In the genomic region with DNA sequence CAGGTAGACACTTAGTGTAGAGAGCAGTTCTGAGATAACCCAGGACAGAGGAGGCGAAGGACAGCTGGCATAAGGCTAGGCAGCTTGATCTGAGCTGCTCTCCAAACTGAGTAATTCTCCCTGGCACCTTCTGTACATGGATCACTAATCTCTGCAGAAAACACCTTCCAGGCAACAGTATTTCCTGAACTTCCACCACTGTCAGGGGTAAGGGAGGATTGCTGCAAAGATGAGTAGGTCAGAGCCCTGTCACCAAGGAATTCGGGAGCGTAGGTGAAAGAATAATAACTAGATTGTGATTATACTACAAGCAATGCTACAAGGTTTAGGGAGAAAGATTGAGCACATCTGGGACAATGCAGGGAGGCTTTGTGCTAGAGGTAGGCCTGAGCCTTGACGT, we compare ENCODE assay signal across 14 cellular contexts. TPM values are rescaled to one million over a fixed set of nuclear protein-coding genes. Genes with fewer than 3 reads are reported as not detected.
DNase-seq lines count a peak whose midpoint lies in the region; ATAC-seq, FAIRE-seq and TF ChIP-seq lines count a peak whose summit lies in the region.
"Had no signal": no experiment of that assay in that cellular context is flagged by ENCODE, and none has a peak within 500 bp of the region (broad histone marks: within the 10 kb centered on the region; RNA-seq: fewer than 3 reads in every experiment).

No MANE protein-coding gene starts in this region.

- ATAC-seq in GM12878 (no peak), thoracic aorta (ENCODE audit: insufficient number of reproducible peaks, low FRiP score, low read depth) (no peak), GM19324 (IDR thresholded peaks at IDR 0.05; ENCODE audit: low FRiP score, unreplicated experiment) (no peak), HG03571 (IDR thresholded peaks at IDR 0.05; ENCODE audit: unreplicated experiment) (no peak)
- ATAC-seq: foreskin keratinocyte, mucosa of descending colon had no signal

- no peak for TF ChIP-seq EP300 in GM12878 (IDR thresholded peaks at IDR 0.05; ENCODE audit: borderline replicate concordance in 1 of 2, control insufficient read depth in 1 of 2, low read depth in 2 of 2, low read length in 2 of 2)

- CTCF ChIA-PET in GM12878 (lab: Yijun Ruan, JAX), result interaction anchor here (0.7 to 1.1 kb wide), 5 partner anchors 19 to 97 kb away, joined by 3 read pairs; no protein-coding TSS in a partner anchor

- H2AFZ ChIP-seq in GM12878 (ENCODE audit: control insufficient read depth, low read depth, low read length), result no peak overlapping the region

- WGBS in GM12878 (ENCODE audit: insufficient coverage, insufficient replicate concordance, low lambda C conversion rate, missing lambda C conversion rate), result 96% methylated on average over 4 of the region's 4 CpGs

- H3K4me1 ChIP-seq in GM12878 (ENCODE audit: control insufficient read depth, insufficient read depth, low read length), result peaks cover 10% of the 10 kb centered on the region
- peaks cover 25 to 39% of the 10 kb centered on the region in 2 donors for H3K4me1 ChIP-seq in thoracic aorta (ENCODE audit: control insufficient read depth in 1 of 2, low read depth in 2 of 2)

- peaks cover 53% of the 10 kb centered on the region for H3K79me2 ChIP-seq in GM12878 (ENCODE audit: control insufficient read depth, insufficient read depth, low read length)

- TF ChIP-seq RAD21 in GM12878 (IDR thresholded peaks at IDR 0.05; ENCODE audit: insufficient read depth, low read depth, low read length), result no peak

- peak overlapping the region; percentile 97 for H3K4me3 ChIP-seq in HL-60 (replicated peaks; ENCODE audit: insufficient read depth, low read length)
- peak overlapping the region; percentile 90 for H3K4me3 ChIP-seq in GM12878
- peak overlapping the region; percentile 88 for H3K4me3 ChIP-seq in thoracic aorta
- H3K4me3 ChIP-seq: mucosa of descending colon had no signal

- H3K9ac ChIP-seq in GM12878 (ENCODE audit: control insufficient read depth, insufficient read depth, low read length), result peak overlapping the region; percentile 92; the same call in 1 of the 2 replicates

- intact Hi-C loops in GM12878 (cut with micrococcal nuclease; ENCODE audit: unreplicated experiment), result loop anchor here (5.0 kb wide), 1 partner anchor 206 kb away; a partner anchor contains a TSS

- FAIRE-seq in GM12878 (lab: Jason Lieb, UNC), result no peak

- H3K4me2 ChIP-seq in GM12878 (ENCODE audit: control insufficient read depth, insufficient read depth), result peak overlapping the region; percentile 85

- in situ Hi-C loops in GM12878 (cut with MboI), result no loop called here

- POLR2A ChIA-PET in GM12878 (lab: Charles Lee), result interaction anchor here (1.0 kb wide), 1 partner anchor 31 kb away, joined by 3 read pairs; a partner anchor contains a TSS

- BruUV-seq in GM12878 (replicated peaks; lab: Mats Ljungman, UMichigan), result TSS peak; percentile 65

- SMC1A ChIA-PET in GM12878 (lab: Charles Lee; ENCODE audit: uncharacterized antibody, unreplicated experiment), result interaction anchor here (1.1 to 1.2 kb wide), 2 partner anchors 13 to 97 kb away, joined by 3 to 7 read pairs; no protein-coding TSS in a partner anchor

- RAD21 ChIA-PET in GM12878 (lab: Charles Lee; ENCODE audit: unreplicated experiment), result interaction anchor here (1.1 kb wide), 1 partner anchor 97 kb away, joined by 3 read pairs; no protein-coding TSS in a partner anchor

- no peak for TF ChIP-seq POLR2A in GM12878 (IDR thresholded peaks at IDR 0.05; ENCODE audit: low read depth, low read length)

- 0 out of 4 replicates have a peak, but pooled peaks cover 0 to 2% of the 10 kb centered on the region in 2 experiments for H3K36me3 ChIP-seq in GM12878 (ENCODE audit: control insufficient read depth in 2 of 2, insufficient read depth in 2 of 2, low read length in 1 of 2)
- no peaks in the 10 kb centered on the region for H3K36me3 ChIP-seq in thoracic aorta

- no peak for DNase-seq in HL-60 (ENCODE audit: low read depth in 1 of 2, low spot score in 1 of 2)
- no peak for DNase-seq in GM12878 (ENCODE audit: low read depth, low spot score)
- DNase-seq in kidney tubule cell (ENCODE audit: low spot score), result peak; percentile 56
- no peak for DNase-seq in thoracic aorta (ENCODE audit: low spot score)
- no peak for DNase-seq in NCI-H524 treated with DMSO at 0.1 percent for 48 hours (lab: John Stamatoyannopoulos, UW)
- DNase-seq: amniotic stem cell; foreskin keratinocyte; stimulated activated CD4-positive, alpha-beta T cell treated with anti-CD3 and anti-CD28 coated beads, Interleukin-2, amount 100 ng/mL, for 24 hours had no signal

- TF ChIP-seq CTCF in HL-60 (IDR thresholded peaks at IDR 0.05; ENCODE audit: insufficient read depth, low read length) (no peak), GM12878 (IDR thresholded peaks at IDR 0.05 in 2 of 3, conservative IDR thresholded peaks at IDR 0.05 in 1 of 3; ENCODE audit: control insufficient read depth in 2 of 3, extremely low read depth in 1 of 3, insufficient read depth in 1 of 3, low read depth in 3 of 3, low read length in 3 of 3) (no peak), thoracic aorta (IDR thresholded peaks at IDR 0.05) (no peak)

- no peaks in the 10 kb centered on the region for H4K20me1 ChIP-seq in GM12878 (ENCODE audit: control insufficient read depth, insufficient read depth)

- no peaks in the 10 kb centered on the region for H3K9me3 ChIP-seq in GM12878 (replicated peaks; ENCODE audit: control insufficient read depth, insufficient read depth, low read length)
- no peaks in the 10 kb centered on the region for H3K9me3 ChIP-seq in thoracic aorta
- H3K9me3 ChIP-seq: mucosa of descending colon had no signal

- H3K27me3 ChIP-seq in HL-60 (ENCODE audit: insufficient read depth, poor library complexity, severe bottlenecking), result no peaks in the 10 kb centered on the region
- H3K27me3 ChIP-seq in GM12878 (replicated peaks in 1 of 2; ENCODE audit: control insufficient read depth in 2 of 2, insufficient read depth in 2 of 2, low read length in 1 of 2), result no peaks in the 10 kb centered on the region
- no peaks in the 10 kb centered on the region for H3K27me3 ChIP-seq in thoracic aorta (replicated peaks; ENCODE audit: insufficient read depth)
- H3K27me3 ChIP-seq: foreskin keratinocyte had no signal

- peak overlapping the region; percentile 89 for H3K27ac ChIP-seq in HL-60 (replicated peaks)
- H3K27ac ChIP-seq in GM12878 (ENCODE audit: control insufficient read depth, insufficient read depth), result peak overlapping the region; percentile 85
- no peak overlapping the region for H3K27ac ChIP-seq in thoracic aorta
- H3K27ac ChIP-seq: foreskin keratinocyte had no signal

RNA-seq across cellular contexts. Expression of a gene that starts 1.9 kb away (rescaled TPM):
- total RNA-seq in GM12878 (2013; cell fraction: nucleolus; rRNA removed), result 153 and 154 TPM in 2 replicates
- total RNA-seq in GM12878 (2014; rRNA removed) (39.6 and 57.8 TPM in 2 replicates), GM12878 (2014; rRNA removed; fragmentation: Illumina TruSeq; extraction: Trizol) (59.2 and 62.5 TPM in 2 replicates), GM12878 (2021) (106 and 123 TPM in 2 replicates), thoracic aorta (10 to 100 TPM; 71.6 to 76.7 TPM)
- polyA plus RNA-seq in GM12878 (2011; ENCODE audit: low read depth), result 80.2 TPM
- polyA plus RNA-seq in GM12878 (2011; rRNA removed) (48.7 and 89.4 TPM in 2 replicates), GM12878 (2014; fragmentation: Illumina TruSeq; extraction: Trizol) (66.1 and 74.0 TPM in 2 replicates), GM12878 (2014; fragmentation: Nextera tagmentation; extraction: Ambion mirVana) (10 to 100 TPM in 1 of 2 experiments, 1 to 10 TPM in 1; 4.8 to 17.5 TPM), GM12878 (2014; rRNA removed) (95.2 and 98.5 TPM in 2 replicates), GM12878 (2016; fragmentation: Nextera tagmentation; extraction: Ambion mirVana) (100 to 1,000 TPM; 177 to 185 TPM)
- polyA plus RNA-seq in GM12878 (2011; cell fraction: cytosol; rRNA removed), result 77.5 and 90.4 TPM in 2 replicates
- polyA plus RNA-seq in GM12878 (2011; cell fraction: nucleus; rRNA removed), result 105 and 115 TPM in 2 replicates
- polyA plus RNA-seq in GM12878 (2012), result 77.8 and 94.7 TPM in 2 replicates
- polyA minus RNA-seq in GM12878 (2011; rRNA and poly(A)+ RNA removed), result 91.0 and 95.2 TPM in 2 replicates
- polyA minus RNA-seq in GM12878 (2011; cell fraction: cytosol; rRNA and poly(A)+ RNA removed), result 30.7 and 40.6 TPM in 2 replicates
- 57.9 and 112 TPM in 2 replicates for polyA minus RNA-seq in GM12878 (2011; cell fraction: nucleus; rRNA and poly(A)+ RNA removed)

RNA-seq across cellular contexts. Expression of a gene that starts 41.1 kb away (rescaled TPM):
- total RNA-seq in GM12878 (2013; cell fraction: nucleolus; rRNA removed), result not detected in 2 replicates
- not detected in 2 replicates for total RNA-seq in GM12878 (2014; rRNA removed)
- total RNA-seq in GM12878 (2014; rRNA removed; fragmentation: Illumina TruSeq; extraction: Trizol), result not detected in 2 replicates
- total RNA-seq in GM12878 (2021), result not detected in 2 replicates
- polyA plus RNA-seq in GM12878 (2011; ENCODE audit: low read depth), result not detected
- not detected in 2 replicates for polyA plus RNA-seq in GM12878 (2011; rRNA removed)
- polyA plus RNA-seq in GM12878 (2011; cell fraction: cytosol; rRNA removed), result not detected in 2 replicates
- polyA plus RNA-seq in GM12878 (2011; cell fraction: nucleus; rRNA removed), result not detected in 2 replicates
- polyA plus RNA-seq in GM12878 (2012), result not detected in 2 replicates
- polyA plus RNA-seq in GM12878 (2014; fragmentation: Illumina TruSeq; extraction: Trizol), result not detected in 2 replicates
- polyA plus RNA-seq in GM12878 (2014; fragmentation: Nextera tagmentation; extraction: Ambion mirVana), result not detected
- polyA plus RNA-seq in GM12878 (2014; rRNA removed), result not detected in 2 replicates
- not detected for polyA plus RNA-seq in GM12878 (2016; fragmentation: Nextera tagmentation; extraction: Ambion mirVana)
- polyA minus RNA-seq in GM12878 (2011; rRNA and poly(A)+ RNA removed), result not detected in 2 replicates
- not detected in 2 replicates for polyA minus RNA-seq in GM12878 (2011; cell fraction: cytosol; rRNA and poly(A)+ RNA removed)
- polyA minus RNA-seq in GM12878 (2011; cell fraction: nucleus; rRNA and poly(A)+ RNA removed), result not detected in 2 replicates
- 1 to 10 TPM; 4.3 TPM for total RNA-seq in thoracic aorta
- total RNA-seq: activated CD8-positive, alpha-beta T cell treated with anti-CD3 and anti-CD28 coated beads, Interleukin-2, amount 10 ng/mL, durations not matched to agents 7 days and 5 days; foreskin keratinocyte; HT-29; temporal lobe had no signal
- polyA plus RNA-seq: foreskin keratinocyte had no signal

RNA-seq across cellular contexts. Expression of a gene that starts 41.2 kb away (rescaled TPM):
- total RNA-seq in GM12878 (2013; cell fraction: nucleolus; rRNA removed), result not detected in 2 replicates
- total RNA-seq in GM12878 (2014; rRNA removed), result not detected in 2 replicates
- total RNA-seq in GM12878 (2014; rRNA removed; fragmentation: Illumina TruSeq; extraction: Trizol), result not detected in 2 replicates
- not detected in 2 replicates for total RNA-seq in GM12878 (2021)
- not detected for polyA plus RNA-seq in GM12878 (2011; ENCODE audit: low read depth)
- polyA plus RNA-seq in GM12878 (2011; rRNA removed), result not detected in 2 replicates
- polyA plus RNA-seq in GM12878 (2011; cell fraction: cytosol; rRNA removed), result not detected in 2 replicates
- polyA plus RNA-seq in GM12878 (2011; cell fraction: nucleus; rRNA removed), result not detected in 2 replicates
- not detected in 2 replicates for polyA plus RNA-seq in GM12878 (2012)
- not detected in 2 replicates for polyA plus RNA-seq in GM12878 (2014; fragmentation: Illumina TruSeq; extraction: Trizol)
- polyA plus RNA-seq in GM12878 (2014; fragmentation: Nextera tagmentation; extraction: Ambion mirVana), result not detected
- not detected in 2 replicates for polyA plus RNA-seq in GM12878 (2014; rRNA removed)
- polyA plus RNA-seq in GM12878 (2016; fragmentation: Nextera tagmentation; extraction: Ambion mirVana), result not detected
- polyA minus RNA-seq in GM12878 (2011; rRNA and poly(A)+ RNA removed), result not detected in 2 replicates
- not detected in 2 replicates for polyA minus RNA-seq in GM12878 (2011; cell fraction: cytosol; rRNA and poly(A)+ RNA removed)
- not detected in 2 replicates for polyA minus RNA-seq in GM12878 (2011; cell fraction: nucleus; rRNA and poly(A)+ RNA removed)
- total RNA-seq in thoracic aorta, result not detected
- total RNA-seq: activated CD8-positive, alpha-beta T cell treated with anti-CD3 and anti-CD28 coated beads, Interleukin-2, amount 10 ng/mL, durations not matched to agents 7 days and 5 days; foreskin keratinocyte; HT-29; mucosa of descending colon; temporal lobe had no signal
- polyA plus RNA-seq: foreskin keratinocyte had no signal

Comparison
In these comparisons a context has a peak if more than half of its experiments do, and no peak if none do; other contexts are left out.
1. H3K27ac ChIP-seq: peak in HL-60 (single experiment) and GM12878 (single experiment); none in thoracic aorta (0 of 2).
2. RNA of a gene that starts 41.1 kb away (total RNA-seq): 4.3 TPM in thoracic aorta; not detected in GM12878; every median in the first group is over 4 times any median in the second.
3. Peak in every context shown above with its lines, with median percentiles within 50 percentile points of each other: H3K4me3 ChIP-seq.